In genomic region chr16:19555938-19556778, GRCh38 we compare ENCODE assay signal across 1 cellular context.
TF ChIP-seq lines count a peak whose summit lies in the region.

No MANE protein-coding gene starts in this region.

TF ChIP-seq in GM12878, 131 proteins besides CTCF, POLR2A, EP300 and RAD21 (continued from another document):
- TF ChIP-seq, protein P1, sequence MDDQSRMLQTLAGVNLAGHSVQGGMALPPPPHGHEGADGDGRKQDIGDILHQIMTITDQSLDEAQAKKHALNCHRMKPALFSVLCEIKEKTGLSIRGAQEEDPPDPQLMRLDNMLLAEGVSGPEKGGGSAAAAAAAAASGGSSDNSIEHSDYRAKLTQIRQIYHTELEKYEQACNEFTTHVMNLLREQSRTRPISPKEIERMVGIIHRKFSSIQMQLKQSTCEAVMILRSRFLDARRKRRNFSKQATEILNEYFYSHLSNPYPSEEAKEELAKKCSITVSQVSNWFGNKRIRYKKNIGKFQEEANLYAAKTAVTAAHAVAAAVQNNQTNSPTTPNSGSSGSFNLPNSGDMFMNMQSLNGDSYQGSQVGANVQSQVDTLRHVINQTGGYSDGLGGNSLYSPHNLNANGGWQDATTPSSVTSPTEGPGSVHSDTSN (IDR thresholded peaks at IDR 0.05; ENCODE audit: insufficient replicate concordance, low read depth, low read length): peak; percentile 5
- no peak for TF ChIP-seq KAT2A (conservative IDR thresholded peaks at IDR 0.05; ENCODE audit: control insufficient read depth, low read depth, low read length)
- no peak for TF ChIP-seq MEF2B (IDR thresholded peaks at IDR 0.05; ENCODE audit: partially characterized antibody, poor library complexity, severe bottlenecking)
- no peak for TF ChIP-seq RBBP5 (conservative IDR thresholded peaks at IDR 0.05)
- TF ChIP-seq, protein P2, sequence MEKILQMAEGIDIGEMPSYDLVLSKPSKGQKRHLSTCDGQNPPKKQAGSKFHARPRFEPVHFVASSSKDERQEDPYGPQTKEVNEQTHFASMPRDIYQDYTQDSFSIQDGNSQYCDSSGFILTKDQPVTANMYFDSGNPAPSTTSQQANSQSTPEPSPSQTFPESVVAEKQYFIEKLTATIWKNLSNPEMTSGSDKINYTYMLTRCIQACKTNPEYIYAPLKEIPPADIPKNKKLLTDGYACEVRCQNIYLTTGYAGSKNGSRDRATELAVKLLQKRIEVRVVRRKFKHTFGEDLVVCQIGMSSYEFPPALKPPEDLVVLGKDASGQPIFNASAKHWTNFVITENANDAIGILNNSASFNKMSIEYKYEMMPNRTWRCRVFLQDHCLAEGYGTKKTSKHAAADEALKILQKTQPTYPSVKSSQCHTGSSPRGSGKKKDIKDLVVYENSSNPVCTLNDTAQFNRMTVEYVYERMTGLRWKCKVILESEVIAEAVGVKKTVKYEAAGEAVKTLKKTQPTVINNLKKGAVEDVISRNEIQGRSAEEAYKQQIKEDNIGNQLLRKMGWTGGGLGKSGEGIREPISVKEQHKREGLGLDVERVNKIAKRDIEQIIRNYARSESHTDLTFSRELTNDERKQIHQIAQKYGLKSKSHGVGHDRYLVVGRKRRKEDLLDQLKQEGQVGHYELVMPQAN (conservative IDR thresholded peaks at IDR 0.05): no peak
- peak; percentile 57; the same call in 1 of the 2 replicates for TF ChIP-seq YY1 (IDR thresholded peaks at IDR 0.05; ENCODE audit: low read depth, low read length)
- no peak for TF ChIP-seq ZBED1 (IDR thresholded peaks at IDR 0.05; ENCODE audit: borderline replicate concordance)
- no peak for TF ChIP-seq MTA3 (IDR thresholded peaks at IDR 0.05; ENCODE audit: borderline replicate concordance, low read length)
- TF ChIP-seq SMARCA5 (IDR thresholded peaks at IDR 0.05): 0 out of 2 replicates have a peak, but pooled peaks have one; percentile 84
- TF ChIP-seq YBX1 (IDR thresholded peaks at IDR 0.05): no peak
- 0 out of 2 replicates have a peak, but pooled peaks have one; percentile 13 for TF ChIP-seq RUNX3 (IDR thresholded peaks at IDR 0.05; ENCODE audit: low read length)
